Comparison of ENCODE assay signal across 14 cellular contexts in the genomic region with DNA sequence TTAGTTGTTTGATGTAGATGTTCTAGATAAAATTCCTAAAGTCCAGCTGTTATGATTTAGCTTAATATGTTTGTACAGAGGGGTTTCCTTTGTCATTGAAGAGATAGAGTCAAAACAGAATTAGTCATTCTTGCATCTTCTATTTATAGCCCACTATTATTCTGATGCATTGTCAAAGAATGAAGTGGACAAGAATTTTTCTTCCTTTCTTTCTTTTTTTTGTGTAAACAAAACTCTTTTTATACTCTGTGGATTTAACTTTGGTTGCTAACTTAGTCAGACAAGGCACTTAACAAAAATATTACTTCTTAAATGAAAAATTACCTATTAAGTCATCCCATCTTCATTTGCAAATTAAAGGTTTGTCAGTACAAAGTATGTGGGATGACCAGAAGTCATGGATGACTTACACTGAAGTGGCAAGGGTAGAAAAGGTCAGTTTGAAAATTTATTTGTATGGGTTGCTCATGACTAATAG.
A peak's percentile ranks its signal among the peaks of the same experiment; 100 is the strongest.
DNase-seq lines count a peak whose midpoint lies in the region; ATAC-seq and TF ChIP-seq lines count a peak whose summit lies in the region.
"Had no signal": no experiment of that assay in that cellular context is flagged by ENCODE, and none has a peak within 500 bp of the region (broad histone marks: within the 10 kb centered on the region; RNA-seq: fewer than 3 reads in every experiment).

No MANE protein-coding gene starts in this region.

- no peak for TF ChIP-seq POLR2A in vagina (IDR thresholded peaks at IDR 0.05)

- H3K4me1 ChIP-seq in left ventricle myocardium inferior (peaks cover 15% of the 10 kb centered on the region), left lung (peaks cover 0 to 14% of the 10 kb centered on the region in 2 donors), vagina (peaks cover 35% of the 10 kb centered on the region)

- H3K36me3 ChIP-seq in left ventricle myocardium inferior, result no peaks in the 10 kb centered on the region
- H3K36me3 ChIP-seq in left lung, result no peaks in the 10 kb centered on the region
- H3K36me3 ChIP-seq in vagina, result no peaks in the 10 kb centered on the region

- intact Hi-C loops in left ventricle myocardium inferior (cut with micrococcal nuclease) (no loop called here), cardiac septum (cut with DNase I) (no loop called here), left lung (cut with DNase I) (no loop called here), vagina (cut with DNase I) (no loop called here)

- no peak for TF ChIP-seq CTCF in left ventricle myocardium inferior (IDR thresholded peaks at IDR 0.05; ENCODE audit: borderline replicate concordance)
- TF ChIP-seq CTCF in cardiac fibroblast (IDR thresholded peaks at IDR 0.05; ENCODE audit: low read depth, low read length), result no peak
- no peak for TF ChIP-seq CTCF in left lung (IDR thresholded peaks at IDR 0.05)
- TF ChIP-seq CTCF in vagina (IDR thresholded peaks at IDR 0.05), result no peak

- H3K4me3 ChIP-seq in left ventricle myocardium inferior (no peak overlapping the region), cardiac fibroblast (replicated peaks in 1 of 2; ENCODE audit: low read depth in 2 of 2, low read length in 2 of 2) (no peak overlapping the region), left lung (no peak overlapping the region), vagina (no peak overlapping the region)

- H3K27ac ChIP-seq in left ventricle myocardium inferior (replicated peaks), result peak overlapping the region; percentile 63
- H3K27ac ChIP-seq in left lung, result peak overlapping the region in 1 of 2 donors; percentile 68
- peak overlapping the region; percentile 34 for H3K27ac ChIP-seq in vagina

- no peaks in the 10 kb centered on the region for H3K27me3 ChIP-seq in left ventricle myocardium inferior (ENCODE audit: low read depth)
- no peaks in the 10 kb centered on the region for H3K27me3 ChIP-seq in left lung
- H3K27me3 ChIP-seq in vagina, result no peaks in the 10 kb centered on the region

- DNase-seq in left ventricle myocardium inferior (no peak), cardiac septum (ENCODE audit: low spot score) (no peak), cardiac fibroblast (ENCODE audit: low read depth in 2 of 2) (peak; percentile 48 to 82), left lung (no peak), vagina (ENCODE audit: extremely low spot score in 2 of 2) (no peak), NCI-H69 (lab: John Stamatoyannopoulos, UW) (no peak)
- DNase-seq in effector CD8-positive, alpha-beta T cell (lab: John Stamatoyannopoulos, UW), result no peak
- DNase-seq: ACHN, amygdala, GF-D8, head of caudate nucleus, NCI-H187, T-helper 17 cell had no signal

- ATAC-seq in left lung, result peak; percentile 56
- no peak for ATAC-seq in HG03159 (IDR thresholded peaks at IDR 0.05; ENCODE audit: unreplicated experiment)
- ATAC-seq: T-helper 17 cell had no signal

- H3K9me3 ChIP-seq in left ventricle myocardium inferior (replicated peaks) (no peaks in the 10 kb centered on the region), left lung (peaks cover 0 to 4% of the 10 kb centered on the region in 2 donors), vagina (no peaks in the 10 kb centered on the region)

Comparison
In these comparisons a context has a peak if more than half of its experiments do, and no peak if none do; other contexts are left out.
1. DNase-seq: peak in cardiac fibroblast (2 of 2); none in left ventricle myocardium inferior (single experiment), cardiac septum (single experiment), left lung (0 of 2), vagina (0 of 2), effector CD8-positive, alpha-beta T cell (single experiment) and NCI-H69 (single experiment).